In genomic region chr22:45503816-45504702, GRCh38 we compare ENCODE assay signal across 8 cellular contexts. TPM values are rescaled to one million over a fixed set of nuclear protein-coding genes. Genes with fewer than 3 reads are reported as not detected.
A peak's percentile ranks its signal among the peaks of the same experiment; 100 is the strongest.
DNase-seq lines count a peak whose midpoint lies in the region; ATAC-seq and TF ChIP-seq lines count a peak whose summit lies in the region.

No MANE protein-coding gene starts in this region.

- no peak overlapping the region for H2AFZ ChIP-seq in neural progenitor cell (replicated peaks)

- H3K9me3 ChIP-seq in CD8-positive, alpha-beta T cell (ENCODE audit: low read length), result no peaks in the 10 kb centered on the region
- no peaks in the 10 kb centered on the region for H3K9me3 ChIP-seq in neural progenitor cell (ENCODE audit: low read depth)

- H3K9me3 Mint-ChIP-seq in CD8-positive, alpha-beta T cell, result no peaks in the 10 kb centered on the region
- H3K9me3 Mint-ChIP-seq in neural progenitor cell, result peaks cover 2% of the 10 kb centered on the region

- H3K4me1 ChIP-seq in CD8-positive, alpha-beta T cell (ENCODE audit: insufficient read depth, low read length), result no peaks in the 10 kb centered on the region
- H3K4me1 ChIP-seq in neural progenitor cell, result peaks cover 34% of the 10 kb centered on the region

- H3K4me3 Mint-ChIP-seq in CD8-positive, alpha-beta T cell, result peak overlapping the region; percentile 29
- peak overlapping the region; percentile 93 for H3K4me3 Mint-ChIP-seq in neural progenitor cell

- H3K27ac ChIP-seq in CD8-positive, alpha-beta T cell (ENCODE audit: low read depth, low read length), result no peak overlapping the region
- peak overlapping the region; percentile 45 for H3K27ac ChIP-seq in epithelial cell of prostate
- peak overlapping the region; percentile 99 for H3K27ac ChIP-seq in neural progenitor cell

- no peak for TF ChIP-seq CTCF in CD8-positive, alpha-beta T cell (IDR thresholded peaks at IDR 0.05)
- TF ChIP-seq CTCF in neural progenitor cell (IDR thresholded peaks at IDR 0.05), result no peak

- DNase-seq in CD8-positive, alpha-beta T cell, result no peak
- DNase-seq in NOMO-1 treated with DMSO at 0.1 percent for 48 hours (lab: John Stamatoyannopoulos, UW; ENCODE audit: unreplicated experiment) (peak; percentile 46), epithelial cell of prostate (ENCODE audit: low read depth, low spot score) (peak; percentile 10), neural progenitor cell (ENCODE audit: low spot score) (peak; percentile 97), mucosa of gallbladder (ENCODE audit: low spot score) (no peak)

- peak overlapping the region; percentile 80 for H3K4me2 ChIP-seq in neural progenitor cell

- POLR2A ChIA-PET in CD8-positive, alpha-beta T cell (lab: Charles Lee), result no interaction called here

- H3K27me3 ChIP-seq in CD8-positive, alpha-beta T cell (ENCODE audit: insufficient read depth, low read length), result peaks cover 9% of the 10 kb centered on the region
- no peaks in the 10 kb centered on the region for H3K27me3 ChIP-seq in neural progenitor cell

- H3K4me1 Mint-ChIP-seq in CD8-positive, alpha-beta T cell (ENCODE audit: low read depth), result peaks cover 3% of the 10 kb centered on the region
- H3K4me1 Mint-ChIP-seq in neural progenitor cell, result peaks cover 63% of the 10 kb centered on the region

- no peaks in the 10 kb centered on the region for H3K36me3 Mint-ChIP-seq in CD8-positive, alpha-beta T cell
- H3K36me3 Mint-ChIP-seq in neural progenitor cell, result no peaks in the 10 kb centered on the region

- H3K27ac Mint-ChIP-seq in CD8-positive, alpha-beta T cell, result no peak overlapping the region
- H3K27ac Mint-ChIP-seq in neural progenitor cell, result peak overlapping the region; percentile 99

- peaks cover 38% of the 10 kb centered on the region for H3K79me2 ChIP-seq in neural progenitor cell (ENCODE audit: low read depth)

- H3K9ac ChIP-seq in neural progenitor cell, result peak overlapping the region; percentile 25

- no peak for ATAC-seq in CD8-positive, alpha-beta T cell
- ATAC-seq in GM21526 (IDR thresholded peaks at IDR 0.05; ENCODE audit: low FRiP score, unreplicated experiment), result no peak
- ATAC-seq in HG03432 (IDR thresholded peaks at IDR 0.05; ENCODE audit: unreplicated experiment), result no peak
- ATAC-seq in HG02678 (IDR thresholded peaks at IDR 0.05; ENCODE audit: unreplicated experiment), result no peak

- H4K20me1 ChIP-seq in neural progenitor cell (ENCODE audit: low read depth), result peaks cover 33% of the 10 kb centered on the region

- intact Hi-C loops in CD8-positive, alpha-beta T cell (cut with DNase I, micrococcal nuclease), result no loop called here

- peaks cover 47% of the 10 kb centered on the region for H3K27me3 Mint-ChIP-seq in CD8-positive, alpha-beta T cell (ENCODE audit: low read depth)
- H3K27me3 Mint-ChIP-seq in neural progenitor cell (ENCODE audit: insufficient read depth, low read depth), result peaks cover 53% of the 10 kb centered on the region

- CTCF ChIA-PET in CD8-positive, alpha-beta T cell (lab: Charles Lee), result interaction anchor here (0.9 kb wide), 1 partner anchor 74 kb away, joined by 3 read pairs; no protein-coding TSS in a partner anchor

- no peaks in the 10 kb centered on the region for H3K36me3 ChIP-seq in CD8-positive, alpha-beta T cell (ENCODE audit: insufficient read depth, low read length)
- no peaks in the 10 kb centered on the region for H3K36me3 ChIP-seq in neural progenitor cell

- H3K4me3 ChIP-seq in CD8-positive, alpha-beta T cell (ENCODE audit: low read depth, low read length), result no peak overlapping the region
- peak overlapping the region; percentile 58 for H3K4me3 ChIP-seq in neural progenitor cell

- H3F3A ChIP-seq in neural progenitor cell (ENCODE audit: low read depth), result peaks cover 57% of the 10 kb centered on the region

RNA-seq across cellular contexts. Expression of gene FBLN1, which starts 1.4 kb away (rescaled TPM):
- not detected for total RNA-seq in CD8-positive, alpha-beta T cell
- 84.3 and 163 TPM in 2 replicates for total RNA-seq in neural progenitor cell (ENCODE audit: low replicate concordance)
- total RNA-seq in mucosa of gallbladder, result 427 TPM

Comparison
In these comparisons a context has a peak if more than half of its experiments do, and no peak if none do; other contexts are left out.
1. DNase-seq: peak in NOMO-1 treated with DMSO at 0.1 percent for 48 hours (single experiment), epithelial cell of prostate (single experiment) and neural progenitor cell (single experiment); none in CD8-positive, alpha-beta T cell (0 of 7) and mucosa of gallbladder (single experiment).
2. RNA of gene FBLN1, which starts 1.4 kb away (total RNA-seq): 427 TPM in mucosa of gallbladder (single experiment) and 84.3 to 163 TPM in neural progenitor cell; not detected in CD8-positive, alpha-beta T cell; every median in the first group is over 10 times any median in the second.